In the genomic region with DNA sequence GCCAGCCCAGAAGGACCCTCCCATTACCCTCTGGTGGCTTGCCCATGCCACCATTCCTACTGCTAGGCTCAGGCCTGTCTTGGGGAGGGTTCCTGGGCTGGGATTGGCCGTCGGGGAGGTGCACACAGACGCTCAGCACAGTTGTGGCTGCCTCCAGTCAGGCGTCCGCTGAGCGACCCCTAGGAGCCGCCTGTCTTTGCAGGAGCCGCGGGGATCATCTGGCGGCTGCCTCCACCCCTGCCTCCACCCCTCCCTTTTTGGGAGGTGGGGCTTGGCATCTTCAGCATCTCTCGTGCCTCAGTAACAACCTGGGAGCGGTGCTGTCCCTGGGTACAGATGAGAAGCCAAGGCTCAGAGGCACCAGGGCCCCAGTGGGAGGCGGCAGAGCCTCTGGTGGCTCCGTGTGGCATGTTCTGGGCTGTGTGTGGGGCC, we compare ENCODE assay signal across 9 cellular contexts. TPM values are rescaled to one million over a fixed set of nuclear protein-coding genes. Genes with fewer than 3 reads are reported as not detected.
DNase-seq lines count a peak whose midpoint lies in the region; ATAC-seq, FAIRE-seq and TF ChIP-seq lines count a peak whose summit lies in the region.
"Had no signal": no experiment of that assay in that cellular context is flagged by ENCODE, and none has a peak within 500 bp of the region (broad histone marks: within the 10 kb centered on the region; RNA-seq: fewer than 3 reads in every experiment).

No MANE protein-coding gene starts in this region.

- no peaks in the 10 kb centered on the region for H3K9me3 ChIP-seq in K562 (replicated peaks; ENCODE audit: control insufficient read depth, insufficient read depth, low read depth, low read length)
- H3K9me3 ChIP-seq in HepG2 (ENCODE audit: low read length), result no peaks in the 10 kb centered on the region
- H3K9me3 ChIP-seq in aorta (ENCODE audit: control insufficient read depth, low read length), result no peaks in the 10 kb centered on the region

- 14% methylated on average over 14 of the region's 14 CpGs for WGBS in K562 (ENCODE audit: insufficient coverage, low coverage, missing lambda C conversion rate)
- WGBS in HepG2 (ENCODE audit: low lambda C conversion rate), result 89% methylated on average over 9 of the region's 14 CpGs
- 18 to 19% methylated on average over 12 to 14 of the region's 14 CpGs for WGBS in aorta, 2 donors

- intact Hi-C loops in Right ventricle myocardium inferior (cut with DNase I) (no loop called here), cardiac septum (cut with DNase I) (loop anchor here (5.0 kb wide), 1 partner anchor 41 kb away; no protein-coding TSS in a partner anchor), K562 (cut with micrococcal nuclease) (no loop called here), HepG2 (cut with micrococcal nuclease; ENCODE audit: unreplicated experiment) (loop anchor here (1.0 to 5.0 kb wide), 2 partner anchors 28 to 39 kb away; partner anchors contain the start of gene RXRA), aorta (cut with DNase I) (loop anchor here (5.0 to 10.0 kb wide), 2 partner anchors 39 to 69 kb away; partner anchors contain the start of gene RXRA (in 1 of the 2)), posterior cingulate gyrus (cut with DNase I) (loop anchor here (2.0 kb wide), 1 partner anchor 77 kb away; no protein-coding TSS in a partner anchor)

- H4K20me1 ChIP-seq in K562 (replicated peaks; ENCODE audit: control insufficient read depth, insufficient read depth, low read length) (peaks cover 89% of the 10 kb centered on the region), HepG2 (ENCODE audit: insufficient read depth, low read length) (peaks cover 38% of the 10 kb centered on the region; the same call in 1 of the 2 replicates)

- BruUV-seq in K562 (replicated peaks; lab: Mats Ljungman, UMichigan) (no TSS peak), HepG2 (replicated peaks; lab: Mats Ljungman, UMichigan) (no TSS peak)

- TF ChIP-seq CTCF in K562 (IDR thresholded peaks at IDR 0.05 in 2 of 3, conservative IDR thresholded peaks at IDR 0.05 in 1 of 3; ENCODE audit: insufficient read depth in 2 of 3, low read depth in 1 of 3, low read length in 3 of 3) (no peak), HepG2 (CRISPR knock-in tag; IDR thresholded peaks at IDR 0.05) (no peak)

- TF ChIP-seq POLR2A in K562 (conservative IDR thresholded peaks at IDR 0.05) (no peak), HepG2 (IDR thresholded peaks at IDR 0.05; ENCODE audit: insufficient read depth in 1 of 2, low read depth in 2 of 2, low read length in 2 of 2) (no peak)

- POLR2A ChIA-PET in K562 (lab: Yijun Ruan, JAX) (interaction anchor here (0.9 kb wide), 1 partner anchor 11 kb away, joined by 5 read pairs; no protein-coding TSS in a partner anchor), HepG2 (lab: Yijun Ruan, JAX) (interaction anchor here (2.5 kb wide), 1 partner anchor 37 kb away, joined by 23 read pairs; no protein-coding TSS in a partner anchor)

- H3K36me3 ChIP-seq in K562 (ENCODE audit: control insufficient read depth, insufficient read depth, low read length) (no peaks in the 10 kb centered on the region), HepG2 (replicated peaks in 1 of 2; ENCODE audit: control insufficient read depth in 1 of 2, insufficient read depth in 2 of 2, low read length in 2 of 2) (no peaks in the 10 kb centered on the region), aorta (ENCODE audit: control insufficient read depth in 1 of 2, insufficient read depth in 2 of 2, low read length in 1 of 2) (no peaks in the 10 kb centered on the region)

- peak overlapping the region in 1 of 2 experiments; percentile 50; a peak in 1 of 4 replicates for H3K9ac ChIP-seq in K562 (ENCODE audit: insufficient read depth in 1 of 2, low read depth in 2 of 2, low read length in 2 of 2)
- H3K9ac ChIP-seq in HepG2 (ENCODE audit: insufficient read depth, low read depth, low read length), result no peak overlapping the region

- H3K27me3 ChIP-seq in K562 (ENCODE audit: control insufficient read depth in 2 of 2, insufficient read depth in 2 of 2, low read length in 2 of 2), result no peaks in the 10 kb centered on the region
- H3K27me3 ChIP-seq in HepG2 (ENCODE audit: control insufficient read depth in 1 of 2, insufficient read depth in 2 of 2, low read length in 2 of 2), result no peaks in the 10 kb centered on the region
- H3K27me3 ChIP-seq in aorta (ENCODE audit: control insufficient read depth in 1 of 2, insufficient read depth in 2 of 2, low read length in 1 of 2), result no peaks in the 10 kb centered on the region

- H3K4me2 ChIP-seq in K562 (ENCODE audit: insufficient read depth, low read length) (no peak overlapping the region), HepG2 (ENCODE audit: low read depth, low read length) (no peak overlapping the region)

- H3K9me1 ChIP-seq in K562 (ENCODE audit: control insufficient read depth, insufficient read depth, low read length), result no peaks in the 10 kb centered on the region

- TF ChIP-seq EP300 in K562 (IDR thresholded peaks at IDR 0.05; ENCODE audit: low read length) (no peak), HepG2 (IDR thresholded peaks at IDR 0.05; ENCODE audit: low read depth in 2 of 2, low read length in 2 of 2) (no peak), HepG2 (CRISPR knock-in tag; IDR thresholded peaks at IDR 0.05; ENCODE audit: borderline replicate concordance) (no peak)

- no peak overlapping the region for H2AFZ ChIP-seq in K562 (ENCODE audit: low read depth, low read length)
- no peak overlapping the region for H2AFZ ChIP-seq in HepG2 (ENCODE audit: low read length)

- peak; percentile 76 for ATAC-seq in Right ventricle myocardium inferior
- peak; percentile 72 for ATAC-seq in K562
- ATAC-seq in HepG2, result no peak
- ATAC-seq in aorta (ENCODE audit: low FRiP score), result peak; percentile 31
- ATAC-seq in GM19397 (IDR thresholded peaks at IDR 0.05; ENCODE audit: unreplicated experiment), result no peak

- in situ Hi-C loops in K562 (cut with MboI) (no loop called here), HepG2 (cut with HindIII; ENCODE audit: extremely low pct_ligation_motif_present, low pct_unique_long_range_greater_than_20kb) (no loop called here)

- FAIRE-seq in K562 (lab: Jason Lieb, UNC), result no peak
- FAIRE-seq in HepG2 (lab: Jason Lieb, UNC), result no peak
- FAIRE-seq: G401.6 had no signal

- no peak overlapping the region for H3K4me3 ChIP-seq in K562
- H3K4me3 ChIP-seq in HepG2 (replicated peaks in 1 of 3; ENCODE audit: insufficient read depth in 1 of 3, low read depth in 2 of 3, low read length in 3 of 3), result no peak overlapping the region
- no peak overlapping the region for H3K4me3 ChIP-seq in aorta (ENCODE audit: low read length in 2 of 2)

- peaks cover 10% of the 10 kb centered on the region for H3K79me2 ChIP-seq in K562 (ENCODE audit: control insufficient read depth, insufficient read depth, low read length)
- peaks cover 73% of the 10 kb centered on the region for H3K79me2 ChIP-seq in HepG2 (ENCODE audit: insufficient read depth, low read length)

- H3K27ac ChIP-seq in K562 (ENCODE audit: extremely low read depth, low read depth, low read length), result no peak overlapping the region
- peak overlapping the region; percentile 74 for H3K27ac ChIP-seq in HepG2 (ENCODE audit: extremely low read length, insufficient read depth, low read length)
- peak overlapping the region in 1 of 2 donors; percentile 2 for H3K27ac ChIP-seq in aorta (ENCODE audit: low read depth in 1 of 2, low read length in 2 of 2)

- peaks cover 5 to 96% of the 10 kb centered on the region in 2 experiments; a peak in 3 of 5 replicates for H3K4me1 ChIP-seq in K562 (replicated peaks in 1 of 2; ENCODE audit: control insufficient read depth in 2 of 2, insufficient read depth in 2 of 2, low read length in 2 of 2)
- peaks cover 73% of the 10 kb centered on the region for H3K4me1 ChIP-seq in HepG2 (ENCODE audit: insufficient read depth, low read length)
- H3K4me1 ChIP-seq in aorta (ENCODE audit: control insufficient read depth in 1 of 2, insufficient read depth in 2 of 2, low read length in 2 of 2), result no peaks in the 10 kb centered on the region

- no peak for TF ChIP-seq RAD21 in K562 (CRISPR knock-in tag; conservative IDR thresholded peaks at IDR 0.05 in 1 of 2, IDR thresholded peaks at IDR 0.05 in 1 of 2)
- no peak for TF ChIP-seq RAD21 in HepG2 (CRISPR knock-in tag; IDR thresholded peaks at IDR 0.05)

- CTCF ChIA-PET in K562 (lab: Yijun Ruan, JAX; ENCODE audit: low intra/inter-chr PET ratio), result no interaction called here
- CTCF ChIA-PET in HepG2 (lab: Yijun Ruan, JAX; ENCODE audit: low intra/inter-chr PET ratio, low total read pairs), result no interaction called here

- DNase-seq in Right ventricle myocardium inferior (ENCODE audit: missing footprints) (no peak), cardiac septum (ENCODE audit: low spot score) (no peak), K562 (ENCODE audit: extremely low read depth in 1 of 4, low spot score in 3 of 4) (peak in 3 of 4 experiments; percentile 45 to 68 (median 67)), HepG2 (ENCODE audit: low spot score) (no peak), aorta (peak in 1 of 2 donors; percentile 65), posterior cingulate gyrus (no peak)
- no peak for DNase-seq in stimulated activated CD4-positive, alpha-beta T cell treated with anti-CD3 and anti-CD28 coated beads, Interleukin-12 subunit alpha, Interleukin-12 subunit beta, amount 100 ng/mL, for 4 hours

RNA-seq across cellular contexts. Expression of gene RXRA, which starts 39.6 kb away (rescaled TPM):
- total RNA-seq in Right ventricle myocardium inferior (91.1 TPM), cardiac septum (42.6 TPM), K562 (2014; rRNA removed) (9.6 and 11.0 TPM in 2 replicates), K562 (2014; rRNA removed; fragmentation: Illumina TruSeq; extraction: Trizol) (1.5 and 1.8 TPM in 2 replicates), K562 (2015; rRNA removed; fragmentation: Illumina TruSeq; extraction: Trizol) (4.2 and 5.7 TPM in 2 replicates), K562 (2021) (21.4 and 23.6 TPM in 2 replicates), HepG2 (2016; rRNA removed; fragmentation: Illumina TruSeq; extraction: Trizol) (19.2 and 29.2 TPM in 2 replicates), aorta (10 to 100 TPM; 47.5 to 67.8 TPM)
- 9.2 and 26.3 TPM in 2 replicates for total RNA-seq in K562 (2011; cell fraction: chromatin; rRNA removed; ENCODE audit: low replicate concordance)
- total RNA-seq in K562 (2011; cell fraction: nucleolus; rRNA removed), result 12.6 and 15.3 TPM in 2 replicates
- total RNA-seq in K562 (2011; cell fraction: nucleoplasm; rRNA removed), result 9.4 and 10.3 TPM in 2 replicates
- polyA plus RNA-seq in K562 (2011; rRNA removed) (4.0 and 4.6 TPM in 2 replicates), K562 (2014; fragmentation: Illumina TruSeq; extraction: Trizol) (5.2 and 14.5 TPM in 2 replicates), K562 (2014; fragmentation: Nextera tagmentation; extraction: Ambion mirVana) (under 1 TPM; 0.35 to 0.56 TPM), K562 (2014; rRNA removed) (6.8 and 14.8 TPM in 2 replicates), HepG2 (2011; rRNA removed) (18.9 and 23.8 TPM in 2 replicates), aorta (10 to 100 TPM; 17.7 to 18.0 TPM)
- polyA plus RNA-seq in K562 (2011; cell fraction: cytosol; rRNA removed), result 8.4 and 14.0 TPM in 2 replicates
- 7.8 and 14.2 TPM in 2 replicates for polyA plus RNA-seq in K562 (2011; cell fraction: nucleus; rRNA removed)
- 13.9 and 14.6 TPM in 2 replicates for polyA plus RNA-seq in K562 (2012)
- 2.2 and 4.3 TPM in 2 replicates for polyA minus RNA-seq in K562 (2011; rRNA and poly(A)+ RNA removed)
- 13.6 and 24.3 TPM in 2 replicates for polyA minus RNA-seq in K562 (2011; cell fraction: cytosol; rRNA and poly(A)+ RNA removed)
- polyA minus RNA-seq in K562 (2011; cell fraction: nucleus; rRNA and poly(A)+ RNA removed), result 6.7 and 8.4 TPM in 2 replicates
- total RNA-seq in HepG2 (2016; cell fraction: cytosol; rRNA removed; fragmentation: Illumina TruSeq; extraction: Trizol; ENCODE audit: low read depth), result 24.1 and 24.5 TPM in 2 replicates
- total RNA-seq in HepG2 (2016; cell fraction: insoluble cytoplasmic fraction; rRNA removed; fragmentation: Illumina TruSeq; extraction: Trizol), result 16.2 and 29.2 TPM in 2 replicates
- total RNA-seq in HepG2 (2016; cell fraction: membrane; rRNA removed; fragmentation: Illumina TruSeq; extraction: Trizol), result 50.6 and 51.0 TPM in 2 replicates
- 14.5 and 14.9 TPM in 2 replicates for total RNA-seq in HepG2 (2016; cell fraction: nucleus; rRNA removed; fragmentation: Illumina TruSeq; extraction: Trizol)
- polyA plus RNA-seq in HepG2 (2011; cell fraction: cytosol; rRNA removed), result 20.3 and 28.6 TPM in 2 replicates
- 25.5 and 28.6 TPM in 2 replicates for polyA plus RNA-seq in HepG2 (2011; cell fraction: nucleus; rRNA removed)
- polyA plus RNA-seq in HepG2 (2012), result 42.6 and 48.4 TPM in 2 replicates
- polyA plus RNA-seq in HepG2 (2016; cell fraction: cytosol; fragmentation: Illumina TruSeq; extraction: Trizol; ENCODE audit: low read depth), result 68.3 and 74.3 TPM in 2 replicates
- 28.2 and 39.1 TPM in 2 replicates for polyA plus RNA-seq in HepG2 (2016; cell fraction: insoluble cytoplasmic fraction; fragmentation: Illumina TruSeq; extraction: Trizol; ENCODE audit: low read depth)
- polyA plus RNA-seq in HepG2 (2016; cell fraction: membrane; fragmentation: Illumina TruSeq; extraction: Trizol; ENCODE audit: low read depth), result 81.0 and 95.6 TPM in 2 replicates
- polyA plus RNA-seq in HepG2 (2016; cell fraction: nucleus; fragmentation: Illumina TruSeq; extraction: Trizol; ENCODE audit: insufficient read depth, low read depth), result 27.8 and 30.7 TPM in 2 replicates
- 26.4 and 69.1 TPM in 2 replicates for polyA minus RNA-seq in HepG2 (2011; rRNA and poly(A)+ RNA removed; ENCODE audit: low replicate concordance)
- 27.2 and 30.5 TPM in 2 replicates for polyA minus RNA-seq in HepG2 (2011; cell fraction: cytosol; rRNA and poly(A)+ RNA removed)
- 13.6 and 15.8 TPM in 2 replicates for polyA minus RNA-seq in HepG2 (2011; cell fraction: nucleus; rRNA and poly(A)+ RNA removed)

Comparison
In these comparisons a context has a peak if more than half of its experiments do, and no peak if none do; other contexts are left out.
1. intact Hi-C loops: an anchor here in cardiac septum (5.0 kb wide), HepG2 (1.0 to 5.0 kb wide), aorta (5.0 to 10.0 kb wide) and posterior cingulate gyrus (2.0 kb wide); none called in Right ventricle myocardium inferior and K562.
2. ATAC-seq: peak in Right ventricle myocardium inferior (single experiment), K562 (single experiment) and aorta (single experiment); none in HepG2 (single experiment) and GM19397 (single experiment).
3. DNase-seq: peak in K562 (3 of 4); none in Right ventricle myocardium inferior (single experiment), cardiac septum (single experiment), HepG2 (single experiment), stimulated activated CD4-positive, alpha-beta T cell treated with anti-CD3 and anti-CD28 coated beads, Interleukin-12 subunit alpha, Interleukin-12 subunit beta, amount 100 ng/mL, for 4 hours (single experiment) and posterior cingulate gyrus (0 of 10).